In genomic region chr6:31658158-31658688, GRCh38 we compare ENCODE assay signal across 13 cellular contexts. TPM values are rescaled to one million over a fixed set of nuclear protein-coding genes. Genes with fewer than 3 reads are reported as not detected.
A peak's percentile ranks its signal among the peaks of the same experiment; 100 is the strongest.
DNase-seq lines count a peak whose midpoint lies in the region; ATAC-seq and TF ChIP-seq lines count a peak whose summit lies in the region.
"Had no signal": no experiment of that assay in that cellular context is flagged by ENCODE, and none has a peak within 500 bp of the region (broad histone marks: within the 10 kb centered on the region; RNA-seq: fewer than 3 reads in every experiment).

No MANE protein-coding gene starts in this region.

- no peak overlapping the region; the same call in 1 of the 2 replicates for H3K4me3 ChIP-seq in PC-3 (ENCODE audit: low read length)
- H3K4me3 ChIP-seq in skeletal muscle satellite cell (ENCODE audit: low read length), result no peak overlapping the region

- ATAC-seq in PC-3, result no peak
- ATAC-seq in HG03175 (IDR thresholded peaks at IDR 0.05; ENCODE audit: unreplicated experiment), result no peak
- no peak for ATAC-seq in HG03571 (IDR thresholded peaks at IDR 0.05; ENCODE audit: unreplicated experiment)
- ATAC-seq: heart left ventricle had no signal

- H3K9ac ChIP-seq in PC-3 (ENCODE audit: low read length) (no peak overlapping the region), skeletal muscle satellite cell (ENCODE audit: low read depth, low read length) (no peak overlapping the region)

- POLR2A ChIA-PET in PC-3 (lab: Charles Lee; ENCODE audit: unreplicated experiment), result no interaction called here

- H3K9me3 Mint-ChIP-seq in activated CD4-positive, alpha-beta T cell treated with anti-CD3 and anti-CD28 coated beads, Interleukin-2, amount 10 ng/mL, durations not matched to agents 24 days and 14 days, result no peaks in the 10 kb centered on the region
- no peaks in the 10 kb centered on the region for H3K9me3 Mint-ChIP-seq in endothelial cell (ENCODE audit: unreplicated experiment)

- H4K20me1 ChIP-seq in PC-3 (ENCODE audit: low read length), result peaks cover 4% of the 10 kb centered on the region; the same call in 1 of the 2 replicates

- H3K36me3 Mint-ChIP-seq in activated CD4-positive, alpha-beta T cell treated with anti-CD3 and anti-CD28 coated beads, Interleukin-2, amount 10 ng/mL, durations not matched to agents 24 days and 14 days (ENCODE audit: low read depth), result peaks cover 51% of the 10 kb centered on the region
- peaks cover 4% of the 10 kb centered on the region for H3K36me3 Mint-ChIP-seq in endothelial cell (ENCODE audit: low read depth, unreplicated experiment)

- CTCF ChIA-PET in PC-3 (lab: Charles Lee), result no interaction called here

- intact Hi-C loops in activated CD4-positive, alpha-beta T cell treated with anti-CD3 and anti-CD28 coated beads, Interleukin-2, amount 10 ng/mL, durations not matched to agents 24 days and 14 days (cut with micrococcal nuclease), result no loop called here
- intact Hi-C loops in PC-3 (cut with micrococcal nuclease), result no loop called here

- no peak overlapping the region for H2AFZ ChIP-seq in PC-3 (ENCODE audit: low read length)

- H3K27me3 ChIP-seq in PC-3 (ENCODE audit: low read length) (no peaks in the 10 kb centered on the region), skeletal muscle satellite cell (ENCODE audit: control insufficient read depth, insufficient read depth, low read length) (no peaks in the 10 kb centered on the region)
- H3K27me3 ChIP-seq: heart left ventricle had no signal

- DNase-seq in activated CD4-positive, alpha-beta T cell treated with anti-CD3 and anti-CD28 coated beads, Interleukin-2, amount 10 ng/mL, durations not matched to agents 24 days and 14 days, result no peak
- DNase-seq in activated CD4-positive, alpha-beta T cell treated with anti-CD3 and anti-CD28 coated beads for 4 hours, result no peak
- DNase-seq in PC-3 (no peak), endothelial cell (ENCODE audit: low spot score) (no peak), NCI-H82 (lab: John Stamatoyannopoulos, UW) (no peak)
- DNase-seq: ACHN; effector CD4-positive, alpha-beta T cell; heart left ventricle; NCI-H2029 treated with DMSO at 0.1 percent for 48 hours; small intestine had no signal

- H3K9me3 ChIP-seq in PC-3 (ENCODE audit: low read length) (no peaks in the 10 kb centered on the region), skeletal muscle satellite cell (replicated peaks; ENCODE audit: low read length) (no peaks in the 10 kb centered on the region)
- H3K9me3 ChIP-seq: heart left ventricle had no signal

- no peaks in the 10 kb centered on the region for H3K27me3 Mint-ChIP-seq in activated CD4-positive, alpha-beta T cell treated with anti-CD3 and anti-CD28 coated beads, Interleukin-2, amount 10 ng/mL, durations not matched to agents 24 days and 14 days
- peaks cover 7% of the 10 kb centered on the region for H3K27me3 Mint-ChIP-seq in endothelial cell (ENCODE audit: unreplicated experiment)

- no peak for TF ChIP-seq CTCF in PC-3 (conservative IDR thresholded peaks at IDR 0.05; ENCODE audit: low read depth, low read length)
- TF ChIP-seq CTCF in endothelial cell (IDR thresholded peaks at IDR 0.05; ENCODE audit: unreplicated experiment), result no peak

- peak overlapping the region; percentile 99 for H3K4me2 ChIP-seq in PC-3 (ENCODE audit: low read length)
- H3K4me2 ChIP-seq in skeletal muscle satellite cell (ENCODE audit: low read length), result peak overlapping the region; percentile 89

- peaks cover 37% of the 10 kb centered on the region for H3K79me2 ChIP-seq in PC-3 (ENCODE audit: low read length)

- H3K27ac Mint-ChIP-seq in activated CD4-positive, alpha-beta T cell treated with anti-CD3 and anti-CD28 coated beads, Interleukin-2, amount 10 ng/mL, durations not matched to agents 24 days and 14 days, result peak overlapping the region; percentile 77
- H3K27ac Mint-ChIP-seq in endothelial cell (ENCODE audit: unreplicated experiment), result peak overlapping the region; percentile 48

- H3K4me3 Mint-ChIP-seq in activated CD4-positive, alpha-beta T cell treated with anti-CD3 and anti-CD28 coated beads, Interleukin-2, amount 10 ng/mL, durations not matched to agents 24 days and 14 days, result peak overlapping the region; percentile 97
- H3K4me3 Mint-ChIP-seq in endothelial cell (ENCODE audit: unreplicated experiment), result peak overlapping the region; percentile 62

- H3F3A ChIP-seq in PC-3 (ENCODE audit: low read length, unreplicated experiment), result no peaks in the 10 kb centered on the region

- peaks cover 61% of the 10 kb centered on the region for H3K4me1 Mint-ChIP-seq in activated CD4-positive, alpha-beta T cell treated with anti-CD3 and anti-CD28 coated beads, Interleukin-2, amount 10 ng/mL, durations not matched to agents 24 days and 14 days
- H3K4me1 Mint-ChIP-seq in endothelial cell (ENCODE audit: unreplicated experiment), result peaks cover 16% of the 10 kb centered on the region

- H3K36me3 ChIP-seq in PC-3 (ENCODE audit: low read depth, low read length) (peaks cover 4% of the 10 kb centered on the region), skeletal muscle satellite cell (ENCODE audit: insufficient read depth, low read length) (peaks cover 15% of the 10 kb centered on the region)

- no TSS peak for BruUV-seq in PC-3 (replicated peaks; lab: Mats Ljungman, UMichigan)

- no peaks in the 10 kb centered on the region for H3K9me2 ChIP-seq in PC-3 (replicated peaks; ENCODE audit: low read length)

- H3K4me1 ChIP-seq in PC-3 (ENCODE audit: insufficient read depth, low read length) (peaks cover 40% of the 10 kb centered on the region), skeletal muscle satellite cell (ENCODE audit: control insufficient read depth, insufficient read depth, low read length) (peaks cover 34% of the 10 kb centered on the region)

- no peak overlapping the region for H3K27ac ChIP-seq in PC-3 (ENCODE audit: low read length)

RNA-seq across cellular contexts. Expression of gene C6orf47, which starts 2.4 kb away (rescaled TPM):
- total RNA-seq in activated CD4-positive, alpha-beta T cell treated with anti-CD3 and anti-CD28 coated beads, Interleukin-2, amount 10 ng/mL, durations not matched to agents 24 days and 14 days, result 16.8 and 17.9 TPM in 2 replicates
- total RNA-seq in PC-3 (2014; rRNA removed) (26.3 and 33.2 TPM in 2 replicates), endothelial cell (ENCODE audit: unreplicated experiment) (13.1 TPM)
- total RNA-seq in skeletal muscle satellite cell (2012; rRNA removed), result 13.4 and 17.0 TPM in 2 replicates

RNA-seq across cellular contexts. Expression of gene APOM, which starts 2.5 kb away (rescaled TPM):
- 2.5 and 3.4 TPM in 2 replicates for total RNA-seq in activated CD4-positive, alpha-beta T cell treated with anti-CD3 and anti-CD28 coated beads, Interleukin-2, amount 10 ng/mL, durations not matched to agents 24 days and 14 days
- total RNA-seq in PC-3 (2014; rRNA removed) (1.6 and 2.2 TPM in 2 replicates), endothelial cell (ENCODE audit: unreplicated experiment) (0.92 TPM)
- total RNA-seq in skeletal muscle satellite cell (2012; rRNA removed), result 0.66 and 2.5 TPM in 2 replicates

RNA-seq across cellular contexts. Expression of gene BAG6, which starts 5.8 kb away (rescaled TPM):
- total RNA-seq in activated CD4-positive, alpha-beta T cell treated with anti-CD3 and anti-CD28 coated beads, Interleukin-2, amount 10 ng/mL, durations not matched to agents 24 days and 14 days, result 324 and 342 TPM in 2 replicates
- total RNA-seq in PC-3 (2014; rRNA removed), result 320 and 365 TPM in 2 replicates
- total RNA-seq in endothelial cell (ENCODE audit: unreplicated experiment), result 312 TPM
- total RNA-seq in skeletal muscle satellite cell (2012; rRNA removed), result 119 and 124 TPM in 2 replicates

RNA-seq across cellular contexts. Expression of gene GPANK1, which starts 6.6 kb away (rescaled TPM):
- 32.9 and 33.6 TPM in 2 replicates for total RNA-seq in activated CD4-positive, alpha-beta T cell treated with anti-CD3 and anti-CD28 coated beads, Interleukin-2, amount 10 ng/mL, durations not matched to agents 24 days and 14 days
- total RNA-seq in PC-3 (2014; rRNA removed) (11.8 and 14.9 TPM in 2 replicates), endothelial cell (ENCODE audit: unreplicated experiment) (8.9 TPM)
- total RNA-seq in skeletal muscle satellite cell (2012; rRNA removed), result 31.0 and 37.0 TPM in 2 replicates

RNA-seq across cellular contexts. Expression of gene CSNK2B, which starts 7.7 kb away (rescaled TPM):
- 288 and 302 TPM in 2 replicates for total RNA-seq in activated CD4-positive, alpha-beta T cell treated with anti-CD3 and anti-CD28 coated beads, Interleukin-2, amount 10 ng/mL, durations not matched to agents 24 days and 14 days
- total RNA-seq in PC-3 (2014; rRNA removed) (227 and 267 TPM in 2 replicates), endothelial cell (ENCODE audit: unreplicated experiment) (164 TPM)
- total RNA-seq in skeletal muscle satellite cell (2012; rRNA removed), result 194 and 262 TPM in 2 replicates
